ENCODE assay signal across 12 cellular contexts in the genomic region with DNA sequence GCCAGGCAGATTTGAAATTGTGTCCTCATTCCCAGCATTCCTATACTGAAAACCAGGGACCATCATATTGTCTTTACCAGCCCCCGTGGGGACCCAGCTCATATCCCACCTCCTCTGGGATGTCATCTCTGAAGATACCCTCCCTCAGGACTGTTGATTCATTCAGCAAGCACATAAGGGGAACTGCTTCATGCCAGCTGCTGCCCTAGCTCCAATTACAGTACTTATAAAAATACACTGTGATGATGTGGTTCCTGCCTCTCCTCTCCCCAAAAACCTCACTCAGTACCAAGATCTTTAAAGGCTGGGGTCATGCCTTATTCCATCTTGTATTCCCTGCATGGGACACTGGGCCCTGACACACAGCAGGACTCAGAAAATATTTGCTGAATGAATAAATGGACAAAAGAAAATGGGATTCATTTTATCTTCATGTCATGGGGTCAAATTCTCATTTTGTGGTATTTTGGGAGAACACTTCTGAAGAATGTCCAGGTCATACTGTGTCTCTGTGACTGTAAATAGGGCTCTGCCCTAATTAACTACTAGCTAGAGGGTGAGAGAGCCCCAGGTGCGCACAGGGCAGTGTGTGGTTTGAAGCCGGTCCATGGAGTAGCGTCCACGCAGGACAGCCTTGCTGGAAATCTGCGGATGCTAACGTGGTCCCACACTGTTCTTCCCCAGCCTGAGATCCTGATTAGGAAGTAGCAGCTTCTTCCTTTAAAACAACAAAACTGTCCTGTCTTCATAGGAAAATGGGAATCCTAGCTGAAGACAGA. TPM values are rescaled to one million over a fixed set of nuclear protein-coding genes. Genes with fewer than 3 reads are reported as not detected.
A peak's percentile ranks its signal among the peaks of the same experiment; 100 is the strongest.
DNase-seq lines count a peak whose midpoint lies in the region; ATAC-seq and TF ChIP-seq lines count a peak whose summit lies in the region.
"Had no signal": no experiment of that assay in that cellular context is flagged by ENCODE, and none has a peak within 500 bp of the region (broad histone marks: within the 10 kb centered on the region; RNA-seq: fewer than 3 reads in every experiment).

No MANE protein-coding gene starts in this region.

- H3K27me3 Mint-ChIP-seq in activated CD4-positive, alpha-beta T cell treated with anti-CD3 and anti-CD28 coated beads, Interleukin-2, amount 10 ng/mL, durations not matched to agents 7 days and 5 days = no peaks in the 10 kb centered on the region
- no peaks in the 10 kb centered on the region for H3K27me3 Mint-ChIP-seq in chondrocyte (ENCODE audit: low read depth)

- no peak overlapping the region for H3K27ac ChIP-seq in esophagus muscularis mucosa (replicated peaks in 1 of 4)
- H3K27ac ChIP-seq: epithelial cell of prostate, uterus had no signal

- ATAC-seq in GM21390 (IDR thresholded peaks at IDR 0.05; ENCODE audit: unreplicated experiment) = no peak

- H3F3A ChIP-seq in Loucy (ENCODE audit: low read depth) = no peaks in the 10 kb centered on the region

- H3K36me3 ChIP-seq in Loucy (ENCODE audit: insufficient read depth, low read length) (peaks cover 25% of the 10 kb centered on the region; the same call in 1 of the 2 replicates), esophagus muscularis mucosa (peaks cover 10 to 31% (median 23%) of the 10 kb centered on the region in 4 donors)
- H3K36me3 ChIP-seq: uterus had no signal

- H3K9ac ChIP-seq in Loucy (ENCODE audit: low read depth, low read length, poor library complexity, severe bottlenecking) = no peak overlapping the region

- H3K9me2 ChIP-seq in Loucy (replicated peaks; ENCODE audit: low read depth, low read length) = no peaks in the 10 kb centered on the region

- H3K27ac Mint-ChIP-seq in activated CD4-positive, alpha-beta T cell treated with anti-CD3 and anti-CD28 coated beads, Interleukin-2, amount 10 ng/mL, durations not matched to agents 7 days and 5 days = peak overlapping the region; percentile 16
- peak overlapping the region; percentile 94 for H3K27ac Mint-ChIP-seq in chondrocyte (ENCODE audit: unreplicated experiment)

- H3K79me2 ChIP-seq in Loucy (ENCODE audit: insufficient read depth, low read length) = peaks cover 85% of the 10 kb centered on the region

- peaks cover 51% of the 10 kb centered on the region for H3K4me1 Mint-ChIP-seq in activated CD4-positive, alpha-beta T cell treated with anti-CD3 and anti-CD28 coated beads, Interleukin-2, amount 10 ng/mL, durations not matched to agents 7 days and 5 days
- peaks cover 79% of the 10 kb centered on the region for H3K4me1 Mint-ChIP-seq in chondrocyte (ENCODE audit: low read depth)

- no peaks in the 10 kb centered on the region for H3K9me3 Mint-ChIP-seq in activated CD4-positive, alpha-beta T cell treated with anti-CD3 and anti-CD28 coated beads, Interleukin-2, amount 10 ng/mL, durations not matched to agents 7 days and 5 days
- H3K9me3 Mint-ChIP-seq in chondrocyte (ENCODE audit: low read depth) = no peaks in the 10 kb centered on the region

- TF ChIP-seq CTCF in Loucy (conservative IDR thresholded peaks at IDR 0.05; ENCODE audit: low read length) = no peak
- no peak for TF ChIP-seq CTCF in chondrocyte (IDR thresholded peaks at IDR 0.05)
- no peak for TF ChIP-seq CTCF in esophagus muscularis mucosa (IDR thresholded peaks at IDR 0.05)

- no peak for DNase-seq in activated CD4-positive, alpha-beta T cell treated with anti-CD3 and anti-CD28 coated beads, Interleukin-2, amount 10 ng/mL, durations not matched to agents 7 days and 5 days
- no peak for DNase-seq in activated CD4-positive, alpha-beta T cell treated with anti-CD3 and anti-CD28 coated beads, Interleukin-2, amount 50 U/mL, for 1 hour
- DNase-seq in chondrocyte (ENCODE audit: low spot score) = peak; percentile 50
- peak; percentile 28 for DNase-seq in pons (ENCODE audit: low spot score)
- no peak for DNase-seq in esophagus muscularis mucosa (ENCODE audit: extremely low spot score)
- no peak for DNase-seq in occipital lobe (lab: John Stamatoyannopoulos, UW)
- DNase-seq: activated CD8-positive, alpha-beta memory T cell treated with anti-CD3 and anti-CD28 coated beads, Interleukin-2, amount 50 U/mL, for 4 hours; NCI-H2029 treated with DMSO at 0.1 percent for 48 hours; uterus had no signal

- H3K36me3 Mint-ChIP-seq in activated CD4-positive, alpha-beta T cell treated with anti-CD3 and anti-CD28 coated beads, Interleukin-2, amount 10 ng/mL, durations not matched to agents 7 days and 5 days (ENCODE audit: low read depth) = peaks cover 21% of the 10 kb centered on the region
- H3K36me3 Mint-ChIP-seq in chondrocyte (ENCODE audit: low read depth) = peaks cover 24% of the 10 kb centered on the region

- H3K4me3 Mint-ChIP-seq in activated CD4-positive, alpha-beta T cell treated with anti-CD3 and anti-CD28 coated beads, Interleukin-2, amount 10 ng/mL, durations not matched to agents 7 days and 5 days = no peak overlapping the region
- no peak overlapping the region for H3K4me3 Mint-ChIP-seq in chondrocyte (ENCODE audit: unreplicated experiment)

- H2AFZ ChIP-seq in Loucy (ENCODE audit: low read length) = no peak overlapping the region

- WGBS in esophagus muscularis mucosa = 82% methylated on average over 6 of the region's 7 CpGs

- H3K4me1 ChIP-seq in Loucy (ENCODE audit: insufficient read depth, low read length, poor library complexity, severe bottlenecking) (peaks cover 19% of the 10 kb centered on the region), esophagus muscularis mucosa (peaks cover 37 to 66% (median 49%) of the 10 kb centered on the region in 4 donors)

- H3K27me3 ChIP-seq in Loucy (ENCODE audit: insufficient read depth, low read length, poor library complexity, severe bottlenecking) = no peaks in the 10 kb centered on the region
- no peaks in the 10 kb centered on the region for H3K27me3 ChIP-seq in esophagus muscularis mucosa
- H3K27me3 ChIP-seq: uterus had no signal

- H4K20me1 ChIP-seq in Loucy (ENCODE audit: insufficient read depth, low read length, poor library complexity, severe bottlenecking) = peaks cover 82% of the 10 kb centered on the region

- H3K4me3 ChIP-seq in Loucy (ENCODE audit: low read length, poor library complexity, severe bottlenecking) = no peak overlapping the region
- no peak overlapping the region for H3K4me3 ChIP-seq in esophagus muscularis mucosa
- H3K4me3 ChIP-seq: uterus had no signal

- CTCF ChIA-PET in activated CD4-positive, alpha-beta T cell treated with anti-CD3 and anti-CD28 coated beads, Interleukin-2, amount 10 ng/mL, durations not matched to agents 7 days and 5 days (lab: Charles Lee) = interaction anchor here (0.6 to 1.5 kb wide), 4 partner anchors 10 to 225 kb away, joined by 3 to 4 read pairs (median 3); no protein-coding TSS in a partner anchor

- no peak for TF ChIP-seq EP300 in esophagus muscularis mucosa (IDR thresholded peaks at IDR 0.05)

- POLR2A ChIA-PET in activated CD4-positive, alpha-beta T cell treated with anti-CD3 and anti-CD28 coated beads, Interleukin-2, amount 10 ng/mL, durations not matched to agents 7 days and 5 days (lab: Charles Lee) = no interaction called here

- intact Hi-C loops in esophagus muscularis mucosa (cut with DNase I) = no loop called here

- peak overlapping the region; percentile 6 for H3K4me2 ChIP-seq in Loucy (ENCODE audit: low read depth, low read length, poor library complexity, severe bottlenecking)

- H3K9me3 ChIP-seq in Loucy (ENCODE audit: insufficient read depth, low read depth, low read length) (no peaks in the 10 kb centered on the region), esophagus muscularis mucosa (no peaks in the 10 kb centered on the region)
- H3K9me3 ChIP-seq: uterus had no signal

- TF ChIP-seq POLR2A in esophagus muscularis mucosa (IDR thresholded peaks at IDR 0.05; ENCODE audit: low read depth) = no peak

RNA-seq across cellular contexts. Expression of a gene that starts 7.2 kb away (rescaled TPM):
- total RNA-seq in activated CD4-positive, alpha-beta T cell treated with anti-CD3 and anti-CD28 coated beads, Interleukin-2, amount 10 ng/mL, durations not matched to agents 7 days and 5 days = 10 to 100 TPM; 61.1 to 63.5 TPM
- total RNA-seq in chondrocyte (303 to 382 TPM (median 312 TPM) in 3 replicates), esophagus muscularis mucosa (10 to 100 TPM; 53.7 to 68.2 (median 55.3) TPM), occipital lobe (84.1 TPM)

RNA-seq across cellular contexts. Expression of a gene that starts 29.0 kb away (rescaled TPM):
- 10 to 100 TPM; 18.3 to 22.4 TPM for total RNA-seq in activated CD4-positive, alpha-beta T cell treated with anti-CD3 and anti-CD28 coated beads, Interleukin-2, amount 10 ng/mL, durations not matched to agents 7 days and 5 days
- total RNA-seq in chondrocyte (23.9 to 30.5 TPM (median 30.0 TPM) in 3 replicates), esophagus muscularis mucosa (10 to 100 TPM in 3 of 4 donors, 1 to 10 TPM in 1; 9.8 to 14.6 (median 12.0) TPM), occipital lobe (27.9 TPM)

Comparison
In these comparisons a context has a peak if more than half of its experiments do, and no peak if none do; other contexts are left out.
1. DNase-seq: peak in chondrocyte (single experiment) and pons (single experiment); none in activated CD4-positive, alpha-beta T cell treated with anti-CD3 and anti-CD28 coated beads, Interleukin-2, amount 10 ng/mL, durations not matched to agents 7 days and 5 days (single experiment), activated CD4-positive, alpha-beta T cell treated with anti-CD3 and anti-CD28 coated beads, Interleukin-2, amount 50 U/mL, for 1 hour (single experiment), esophagus muscularis mucosa (single experiment) and occipital lobe (single experiment).